ENCODE assay signal across 9 cellular contexts in genomic region chr3:33218446-33219174, GRCh38. TPM values are rescaled to one million over a fixed set of nuclear protein-coding genes. Genes with fewer than 3 reads are reported as not detected.
DNase-seq lines count a peak whose midpoint lies in the region; ATAC-seq and TF ChIP-seq lines count a peak whose summit lies in the region.
"Had no signal": no experiment of that assay in that cellular context is flagged by ENCODE, and none has a peak within 500 bp of the region (broad histone marks: within the 10 kb centered on the region; RNA-seq: fewer than 3 reads in every experiment).

SUSD5 (minus strand) TSS chr3:33218810; CDS start chr3:33218797, 13 bp downstream.

- H4K5ac ChIP-seq in mesendoderm (ENCODE audit: low read length) = no peak within 1 kb of the TSS

- peak; percentile 88 for ATAC-seq in aorta (ENCODE audit: low FRiP score)
- ATAC-seq in HG03432 (IDR thresholded peaks at IDR 0.05; ENCODE audit: unreplicated experiment) = no peak
- no peak for ATAC-seq in GM21825 (IDR thresholded peaks at IDR 0.05; ENCODE audit: unreplicated experiment)
- ATAC-seq: HCT116 had no signal

- H3K4me1 ChIP-seq in BE2C (no peaks in the 10 kb centered on the region), mesendoderm (ENCODE audit: control insufficient read depth, low read depth, low read length) (no peaks in the 10 kb centered on the region), aorta (ENCODE audit: control insufficient read depth in 1 of 2, insufficient read depth in 2 of 2, low read length in 2 of 2) (no peaks in the 10 kb centered on the region)

- H3K27me3 ChIP-seq in BE2C (peaks cover 23% of the 10 kb centered on the region), mesendoderm (ENCODE audit: insufficient read depth, low read length, poor library complexity) (peaks cover 17% of the 10 kb centered on the region), aorta (ENCODE audit: control insufficient read depth in 1 of 2, insufficient read depth in 2 of 2, low read length in 1 of 2) (no peaks in the 10 kb centered on the region)

- no peak within 1 kb of the TSS for H2BK5ac ChIP-seq in mesendoderm (ENCODE audit: low read length)

- H3K56ac ChIP-seq in mesendoderm (ENCODE audit: low read length) = peak within 1 kb of the TSS; percentile 87

- H2AK5ac ChIP-seq in mesendoderm (ENCODE audit: low read length) = no peak within 1 kb of the TSS

- H2BK120ac ChIP-seq in mesendoderm (ENCODE audit: low read depth, low read length) = no peak within 1 kb of the TSS

- no peaks in the 10 kb centered on the region for H3K9me3 ChIP-seq in BE2C
- H3K9me3 ChIP-seq in aorta (ENCODE audit: control insufficient read depth, low read length) = no peaks in the 10 kb centered on the region

- no peaks in the 10 kb centered on the region for H3K36me3 ChIP-seq in BE2C
- no peaks in the 10 kb centered on the region for H3K36me3 ChIP-seq in mesendoderm (ENCODE audit: control insufficient read depth, insufficient read depth, low read length)
- H3K36me3 ChIP-seq in aorta (ENCODE audit: control insufficient read depth in 1 of 2, insufficient read depth in 2 of 2, low read length in 1 of 2) = no peaks in the 10 kb centered on the region

- no CpG with 5 or more reads among the region's 90 CpGs for WGBS in mesendoderm (ENCODE audit: extremely low coverage, insufficient coverage, low lambda C conversion rate)
- WGBS in aorta, 2 donors = 0 to 1% methylated on average over 70 to 90 of the region's 90 CpGs

- H3K18ac ChIP-seq in mesendoderm (ENCODE audit: low read length) = peak within 1 kb of the TSS; percentile 42

- intact Hi-C loops in aorta (cut with DNase I) = loop anchor here (5.0 to 10.0 kb wide), 3 partner anchors 71 to 156 kb away; no protein-coding TSS in a partner anchor

- no peak within 1 kb of the TSS for H4K8ac ChIP-seq in mesendoderm (ENCODE audit: low read depth, low read length)

- no peak for TF ChIP-seq CTCF in BE2C (IDR thresholded peaks at IDR 0.05; ENCODE audit: low read depth, low read length)

- H3K4me3 ChIP-seq in BE2C (ENCODE audit: low read depth, low read length) (no peak within 1 kb of the TSS), mesendoderm (ENCODE audit: low read length) (peak within 1 kb of the TSS; percentile 38), aorta (ENCODE audit: low read length in 2 of 2) (peak within 1 kb of the TSS; percentile 93 to 94)

- H3K79me1 ChIP-seq in mesendoderm (ENCODE audit: low read length) = no peaks in the 10 kb centered on the region

- H3K27ac ChIP-seq in mesendoderm (ENCODE audit: low read depth, low read length) (no peak within 1 kb of the TSS), aorta (ENCODE audit: low read depth in 1 of 2, low read length in 2 of 2) (peak within 1 kb of the TSS; percentile 77 to 97)

- no peak within 1 kb of the TSS for H2BK15ac ChIP-seq in mesendoderm (replicated peaks; ENCODE audit: low read depth)

- peak; percentile 3 for DNase-seq in BE2C
- DNase-seq in LHCN-M2 (ENCODE audit: low read depth) = peak; percentile 76
- peak; percentile 79 for DNase-seq in dermis blood vessel endothelial cell
- DNase-seq in mesendoderm = peak; percentile 73
- DNase-seq in aorta = peak; percentile 62 to 85
- DNase-seq in NCI-H526 treated with DMSO at 0.1 percent for 48 hours (lab: John Stamatoyannopoulos, UW) = no peak

- H3K4me2 ChIP-seq in mesendoderm (ENCODE audit: low read length) = peak within 1 kb of the TSS; percentile 61

- no peak within 1 kb of the TSS for H3K23ac ChIP-seq in mesendoderm (ENCODE audit: low read length)

- no peak within 1 kb of the TSS for H3K4ac ChIP-seq in mesendoderm (ENCODE audit: low read depth, low read length)

- H3K9ac ChIP-seq in mesendoderm (ENCODE audit: low read length) = peak within 1 kb of the TSS; percentile 70

- H3K79me2 ChIP-seq in mesendoderm (ENCODE audit: control insufficient read depth, insufficient read depth, low read length) = no peaks in the 10 kb centered on the region

RNA-seq across cellular contexts. Expression of gene SUSD5, which starts in this region (rescaled TPM):
- 0.12 TPM for polyA plus RNA-seq in BE2C (2012; ENCODE audit: insufficient read depth, insufficient read length, low read depth)
- total RNA-seq in LHCN-M2 (2014; rRNA removed) = 20.8 and 22.8 TPM in 2 replicates
- 8.9 TPM for polyA plus RNA-seq in LHCN-M2 (2012)
- 1.7 and 2.3 TPM in 2 replicates for total RNA-seq in dermis blood vessel endothelial cell
- 3.1 TPM for polyA plus RNA-seq in mesendoderm (2013, experiment 1 of 2)
- 3.6 TPM for polyA plus RNA-seq in mesendoderm (2013, experiment 2 of 2)
- 100 to 1,000 TPM; 132 to 230 TPM for total RNA-seq in aorta
- 100 to 1,000 TPM in 1 of 2 donors, 10 to 100 TPM in 1; 46.3 to 148 TPM for polyA plus RNA-seq in aorta
